Comparison of ENCODE assay signal across 1 cellular context in genomic region chr2:71331581-71332412, GRCh38.
TF ChIP-seq lines count a peak whose summit lies in the region.

Gene ZNF638, plus strand, starts transcription at chr2:71331782. Its CDS starts 17,173 bp downstream, at chr2:71348955.

TF ChIP-seq in K562, 482 proteins besides CTCF, POLR2A, EP300 and RAD21 (continued from another document and continues in another):
- TF ChIP-seq HMGXB4 (CRISPR knock-in tag; IDR thresholded peaks at IDR 0.05) = no peak
- TF ChIP-seq MTA1 (IDR thresholded peaks at IDR 0.05; ENCODE audit: borderline replicate concordance) = no peak
- no peak for TF ChIP-seq ZBTB34 (CRISPR knock-in tag; IDR thresholded peaks at IDR 0.05)
- peak in 1 of 2 experiments; percentile 56; a peak in 2 of 4 replicates for TF ChIP-seq MNT (conservative IDR thresholded peaks at IDR 0.05)
- no peak for TF ChIP-seq SMARCC2 (IDR thresholded peaks at IDR 0.05; ENCODE audit: low read depth)
- TF ChIP-seq ZNF76 (CRISPR knock-in tag; IDR thresholded peaks at IDR 0.05; ENCODE audit: borderline replicate concordance) = no peak
- no peak for TF ChIP-seq PKNOX1 (IDR thresholded peaks at IDR 0.05)
- TF ChIP-seq CHD4 (IDR thresholded peaks at IDR 0.05; ENCODE audit: insufficient read depth, insufficient replicate concordance, low read depth, low read length, poor library complexity, severe bottlenecking) = no peak
- TF ChIP-seq PRMT5 (CRISPR knock-in tag; IDR thresholded peaks at IDR 0.05) = no peak
- TF ChIP-seq ZBTB26 (CRISPR knock-in tag; IDR thresholded peaks at IDR 0.05) = peak; percentile 62; the same call in 1 of the 2 replicates
- no peak for TF ChIP-seq TAL1 (IDR thresholded peaks at IDR 0.05)
- TF ChIP-seq NELFE (IDR thresholded peaks at IDR 0.05; ENCODE audit: insufficient read depth, insufficient read length) = no peak
- no peak for TF ChIP-seq THAP12 (CRISPR knock-in tag; IDR thresholded peaks at IDR 0.05)
- peak; percentile 47 for TF ChIP-seq SMAD1 (IDR thresholded peaks at IDR 0.05; ENCODE audit: low read depth, low read length, partially characterized antibody)
- TF ChIP-seq MCM7 (IDR thresholded peaks at IDR 0.05) = no peak
- TF ChIP-seq ZNF354B (CRISPR knock-in tag; IDR thresholded peaks at IDR 0.05) = no peak
- no peak for TF ChIP-seq BRF2 (IDR thresholded peaks at IDR 0.05; ENCODE audit: borderline replicate concordance, insufficient read depth, insufficient read length)
- peak; percentile 65; the same call in 1 of the 2 replicates for TF ChIP-seq THRB (CRISPR knock-in tag; conservative IDR thresholded peaks at IDR 0.05)
- no peak for TF ChIP-seq DPF2 (IDR thresholded peaks at IDR 0.05)
- no peak for TF ChIP-seq DIDO1 (tag; IDR thresholded peaks at IDR 0.05; ENCODE audit: low read depth)
- TF ChIP-seq SMARCA5 (IDR thresholded peaks at IDR 0.05) = no peak
- TF ChIP-seq C11orf30 (IDR thresholded peaks at IDR 0.05; ENCODE audit: low read depth) = no peak
- no peak for TF ChIP-seq TCFL5 (CRISPR knock-in tag; conservative IDR thresholded peaks at IDR 0.05)
- peak; percentile 62 to 68; a peak in 2 of 4 replicates for TF ChIP-seq UBTF (IDR thresholded peaks at IDR 0.05; ENCODE audit: borderline replicate concordance in 1 of 2, low read depth in 2 of 2, low read length in 2 of 2)
- TF ChIP-seq ARID1B (IDR thresholded peaks at IDR 0.05) = no peak
- no peak for TF ChIP-seq PURB (CRISPR knock-in tag; IDR thresholded peaks at IDR 0.05; ENCODE audit: low read depth)
- TF ChIP-seq MBD1 (CRISPR knock-in tag; IDR thresholded peaks at IDR 0.05) = no peak
- TF ChIP-seq ZKSCAN3 (CRISPR knock-in tag; IDR thresholded peaks at IDR 0.05) = no peak
- no peak for TF ChIP-seq NCOA4 (IDR thresholded peaks at IDR 0.05; ENCODE audit: partially characterized antibody)
- no peak for TF ChIP-seq ZNF347 (CRISPR knock-in tag; IDR thresholded peaks at IDR 0.05; ENCODE audit: low read depth)
- no peak for TF ChIP-seq TARDBP (IDR thresholded peaks at IDR 0.05)
- TF ChIP-seq MLX (CRISPR knock-in tag; conservative IDR thresholded peaks at IDR 0.05) = no peak
- TF ChIP-seq TBP (optimal IDR thresholded peaks at IDR 0.05; ENCODE audit: low read depth, low read length) = peak; percentile 58
- TF ChIP-seq U2AF2 (optimal IDR thresholded peaks at IDR 0.05; ENCODE audit: low read depth, low read length) = no peak
- TF ChIP-seq ARHGAP35 (IDR thresholded peaks at IDR 0.05; ENCODE audit: partially characterized antibody) = no peak
- no peak for TF ChIP-seq ZNF707 (CRISPR knock-in tag; conservative IDR thresholded peaks at IDR 0.05)
- TF ChIP-seq ZNF79 (CRISPR knock-in tag; IDR thresholded peaks at IDR 0.05; ENCODE audit: low read depth) = no peak
- TF ChIP-seq SRSF1 (IDR thresholded peaks at IDR 0.05; ENCODE audit: low read depth, low read length) = no peak
- no peak for TF ChIP-seq NCOR1 (IDR thresholded peaks at IDR 0.05)
- TF ChIP-seq KDM5B (IDR thresholded peaks at IDR 0.05; ENCODE audit: insufficient replicate concordance, low read depth, low read length) = peak; percentile 72
- TF ChIP-seq FOXO4 (CRISPR knock-in tag; IDR thresholded peaks at IDR 0.05) = no peak
- TF ChIP-seq CREBBP (IDR thresholded peaks at IDR 0.05; ENCODE audit: low read depth, low read length) = no peak
- no peak for TF ChIP-seq RBM14 (IDR thresholded peaks at IDR 0.05; ENCODE audit: borderline replicate concordance, insufficient read depth, low read depth, low read length)
- TF ChIP-seq CBFB (CRISPR knock-in tag; IDR thresholded peaks at IDR 0.05) = no peak
- TF ChIP-seq SNIP1 (IDR thresholded peaks at IDR 0.05; ENCODE audit: low read depth) = no peak
- TF ChIP-seq MAFF (IDR thresholded peaks at IDR 0.05; ENCODE audit: low read length) = no peak
- no peak for TF ChIP-seq ZNF584 (CRISPR knock-in tag; IDR thresholded peaks at IDR 0.05; ENCODE audit: low read depth)
- TF ChIP-seq MCM2 (IDR thresholded peaks at IDR 0.05; ENCODE audit: low read depth) = no peak
- no peak for TF ChIP-seq SMARCE1 (IDR thresholded peaks at IDR 0.05)
- no peak for TF ChIP-seq EHMT2 (IDR thresholded peaks at IDR 0.05)
- peak; percentile 82 for TF ChIP-seq POLR2G (IDR thresholded peaks at IDR 0.05; ENCODE audit: low read depth, low read length)
